Comparison of ENCODE assay signal across 38 cellular contexts in genomic region chr9:131222460-131222859, GRCh38.
"Had no signal": no experiment of that assay in that cellular context is flagged by ENCODE, and none has a peak within 500 bp of the region (broad histone marks: within the 10 kb centered on the region; RNA-seq: fewer than 3 reads in every experiment).

No MANE protein-coding gene starts in this region.

- H3K4me3 ChIP-seq: adrenal gland, body of pancreas, breast epithelium, MG63, Peyer's patch had no signal

- H3K27ac Mint-ChIP-seq: activated CD4-positive, alpha-beta memory T cell treated with anti-CD3 and anti-CD28 coated beads, Interleukin-2, amount 10 ng/mL, durations not matched to agents 7 days and 5 days; activated CD8-positive, alpha-beta memory T cell treated with anti-CD3 and anti-CD28 coated beads, Interleukin-2, amount 10 ng/mL, durations not matched to agents 7 days and 5 days; activated naive CD4-positive, alpha-beta T cell treated with anti-CD3 and anti-CD28 coated beads, Interleukin-2, amount 50 U/mL, for 72 hours had no signal

- DNase-seq: activated CD4-positive, alpha-beta memory T cell treated with anti-CD3 and anti-CD28 coated beads, Interleukin-2, amount 10 ng/mL, durations not matched to agents 7 days and 5 days; activated CD4-positive, alpha-beta T cell treated with anti-CD3 and anti-CD28 coated beads for 1 hour; activated CD4-positive, alpha-beta T cell treated with anti-CD3 and anti-CD28 coated beads for 48 hours; activated CD4-positive, CD25-positive, alpha-beta regulatory T cell; activated CD8-positive, alpha-beta memory T cell treated with anti-CD3 and anti-CD28 coated beads for 24 hours; activated CD8-positive, alpha-beta memory T cell treated with anti-CD3 and anti-CD28 coated beads, Interleukin-2, amount 10 ng/mL, durations not matched to agents 7 days and 5 days; activated CD8-positive, alpha-beta memory T cell treated with anti-CD3 and anti-CD28 coated beads, Interleukin-2, amount 50 U/mL, for 48 hours; activated effector memory CD4-positive, alpha-beta T cell treated with anti-CD3 and anti-CD28 coated beads, Interleukin-2, amount 50 U/mL, for 16 hours; activated naive CD4-positive, alpha-beta T cell; activated T-cell treated with anti-CD3 and anti-CD28 coated beads, Interleukin-2, amount 50 U/mL, for 48 hours; adrenal gland; body of pancreas; caudate nucleus; cerebellar nuclear complex; Kasumi-1; KG1; MG63; NCI-H1092; NCI-H1436 treated with DMSO at 0.1 percent for 48 hours; NCI-H1694 treated with DMSO at 0.1 percent for 48 hours; NCI-H2029; NCI-H2171; NCI-H510A; NCI-H526; NCI-H748 treated with DMSO at 0.1 percent for 48 hours; NK-92 treated with Interleukin-12 subunit alpha and Interleukin-12 subunit beta, amount 100 ng/mL, for 24 hours; PC-3; Peyer's patch; RPMI8226; SIG-M5; T-helper 1 cell; T-helper 2 cell; T-helper 9 cell; WERI-Rb-1 had no signal

- H3K9me3 ChIP-seq: adrenal gland, body of pancreas, breast epithelium, MG63, Peyer's patch had no signal

- H3K27me3 Mint-ChIP-seq: activated CD4-positive, alpha-beta memory T cell treated with anti-CD3 and anti-CD28 coated beads, Interleukin-2, amount 10 ng/mL, durations not matched to agents 7 days and 5 days; activated CD8-positive, alpha-beta memory T cell treated with anti-CD3 and anti-CD28 coated beads, Interleukin-2, amount 10 ng/mL, durations not matched to agents 7 days and 5 days had no signal

- H3K36me3 ChIP-seq: breast epithelium had no signal

- H3K27ac ChIP-seq: adrenal gland, body of pancreas, breast epithelium, Peyer's patch, WERI-Rb-1 had no signal

- H3K9me3 Mint-ChIP-seq: activated CD4-positive, alpha-beta memory T cell treated with anti-CD3 and anti-CD28 coated beads, Interleukin-2, amount 10 ng/mL, durations not matched to agents 7 days and 5 days; activated naive CD4-positive, alpha-beta T cell treated with anti-CD3 and anti-CD28 coated beads, Interleukin-2, amount 50 U/mL, for 72 hours had no signal

- H3K4me3 Mint-ChIP-seq: activated CD4-positive, alpha-beta memory T cell treated with anti-CD3 and anti-CD28 coated beads, Interleukin-2, amount 10 ng/mL, durations not matched to agents 7 days and 5 days; activated CD8-positive, alpha-beta memory T cell treated with anti-CD3 and anti-CD28 coated beads, Interleukin-2, amount 10 ng/mL, durations not matched to agents 7 days and 5 days had no signal

- ATAC-seq: activated CD8-positive, alpha-beta memory T cell treated with anti-CD3 and anti-CD28 coated beads, Interleukin-2, amount 10 ng/mL, durations not matched to agents 7 days and 5 days; activated naive CD4-positive, alpha-beta T cell treated with anti-CD3 and anti-CD28 coated beads, Interleukin-2, amount 50 U/mL, for 72 hours; body of pancreas; PC-3; Right ventricle myocardium inferior; SK-N-SH treated with all-trans-retinoic acid at 6 μM for 48 hours had no signal

- H3K4me1 ChIP-seq: body of pancreas, breast epithelium, Peyer's patch had no signal

- H3K27me3 ChIP-seq: adrenal gland, body of pancreas, breast epithelium, MG63, Peyer's patch had no signal
